Comparison of ENCODE assay signal across 22 cellular contexts in genomic region chr1:110085666-110086065, GRCh38. TPM values are rescaled to one million over a fixed set of nuclear protein-coding genes. Genes with fewer than 3 reads are reported as not detected.
A peak's percentile ranks its signal among the peaks of the same experiment; 100 is the strongest.
DNase-seq lines count a peak whose midpoint lies in the region; ATAC-seq, FAIRE-seq and TF ChIP-seq lines count a peak whose summit lies in the region.
"Had no signal": no experiment of that assay in that cellular context is flagged by ENCODE, and none has a peak within 500 bp of the region (broad histone marks: within the 10 kb centered on the region; RNA-seq: fewer than 3 reads in every experiment).

No MANE protein-coding gene starts in this region.

- no peak for TF ChIP-seq CTCF in CD8-positive, alpha-beta T cell (IDR thresholded peaks at IDR 0.05)

- peaks cover 5 to 18% (median 9%) of the 10 kb centered on the region in 4 donors for H3K4me1 Mint-ChIP-seq in CD4-positive, CD25-positive, alpha-beta regulatory T cell
- peaks cover 15% of the 10 kb centered on the region for H3K4me1 Mint-ChIP-seq in CD8-positive, alpha-beta T cell (ENCODE audit: low read depth)
- peaks cover 35% of the 10 kb centered on the region for H3K4me1 Mint-ChIP-seq in activated T-helper 1 cell treated with anti-CD3 and anti-CD28 coated beads, Interleukin-12 subunit alpha, Interleukin-12 subunit beta, Interleukin-2, Interleukin-4 antibody, amounts not matched to agents 30 ng/mL and 10 ng/mL and 1 ng/mL, durations not matched to agents 14 hours and 24 hours and 36 hours (ENCODE audit: low read depth)
- peaks cover 20 to 27% (median 21%) of the 10 kb centered on the region in 3 donors for H3K4me1 Mint-ChIP-seq in naive B cell

- peaks cover 36% of the 10 kb centered on the region for H3K27me3 ChIP-seq in CD4-positive, CD25-positive, alpha-beta regulatory T cell (ENCODE audit: control insufficient read depth, insufficient read depth, low read length)
- H3K27me3 ChIP-seq in CD8-positive, alpha-beta T cell (ENCODE audit: insufficient read depth, low read length), result peaks cover 12% of the 10 kb centered on the region

- peaks cover 18% of the 10 kb centered on the region for H3K4me1 ChIP-seq in CD4-positive, CD25-positive, alpha-beta regulatory T cell (ENCODE audit: control insufficient read depth, insufficient read depth, low read length, poor library complexity, severe bottlenecking)
- H3K4me1 ChIP-seq in CD8-positive, alpha-beta T cell (ENCODE audit: insufficient read depth, low read length), result peaks cover 11% of the 10 kb centered on the region

- POLR2A ChIA-PET in CD8-positive, alpha-beta T cell (lab: Charles Lee), result no interaction called here

- peaks cover 0 to 3% (median 0%) of the 10 kb centered on the region in 7 donors for H3K9me3 Mint-ChIP-seq in CD4-positive, CD25-positive, alpha-beta regulatory T cell
- no peaks in the 10 kb centered on the region for H3K9me3 Mint-ChIP-seq in CD8-positive, alpha-beta T cell
- H3K9me3 Mint-ChIP-seq in activated T-helper 1 cell treated with anti-CD3 and anti-CD28 coated beads, Interleukin-12 subunit alpha, Interleukin-12 subunit beta, Interleukin-2, Interleukin-4 antibody, amounts not matched to agents 30 ng/mL and 10 ng/mL and 1 ng/mL, durations not matched to agents 14 hours and 24 hours and 36 hours, result no peaks in the 10 kb centered on the region
- H3K9me3 Mint-ChIP-seq in naive B cell, result no peaks in the 10 kb centered on the region
- H3K9me3 Mint-ChIP-seq: IgD-negative memory B cell had no signal

- H3K4me3 ChIP-seq in CD4-positive, CD25-positive, alpha-beta regulatory T cell (ENCODE audit: low read depth, low read length), result no peak overlapping the region
- H3K4me3 ChIP-seq in CD8-positive, alpha-beta T cell (ENCODE audit: low read depth, low read length), result no peak overlapping the region

- intact Hi-C loops in CD8-positive, alpha-beta T cell (cut with DNase I, micrococcal nuclease), result no loop called here
- intact Hi-C loops in activated T-helper 1 cell treated with anti-CD3 and anti-CD28 coated beads, Interleukin-12 subunit alpha, Interleukin-12 subunit beta, Interleukin-2, Interleukin-4 antibody, amounts not matched to agents 30 ng/mL and 10 ng/mL and 1 ng/mL, durations not matched to agents 14 hours and 24 hours and 36 hours (cut with micrococcal nuclease), result loop anchor here (5.0 kb wide), 1 partner anchor 62 kb away; no protein-coding TSS in a partner anchor

- no peak overlapping the region for H3K27ac ChIP-seq in CD4-positive, CD25-positive, alpha-beta regulatory T cell (ENCODE audit: insufficient read depth, low read length, poor library complexity, severe bottlenecking)
- no peak overlapping the region for H3K27ac ChIP-seq in CD8-positive, alpha-beta T cell (ENCODE audit: low read depth, low read length)
- H3K27ac ChIP-seq: HL-60 had no signal

- no peaks in the 10 kb centered on the region for H3K36me3 Mint-ChIP-seq in CD4-positive, CD25-positive, alpha-beta regulatory T cell
- H3K36me3 Mint-ChIP-seq in CD8-positive, alpha-beta T cell, result no peaks in the 10 kb centered on the region
- no peaks in the 10 kb centered on the region for H3K36me3 Mint-ChIP-seq in activated T-helper 1 cell treated with anti-CD3 and anti-CD28 coated beads, Interleukin-12 subunit alpha, Interleukin-12 subunit beta, Interleukin-2, Interleukin-4 antibody, amounts not matched to agents 30 ng/mL and 10 ng/mL and 1 ng/mL, durations not matched to agents 14 hours and 24 hours and 36 hours (ENCODE audit: low read depth)
- H3K36me3 Mint-ChIP-seq in naive B cell, result no peaks in the 10 kb centered on the region

- no peaks in the 10 kb centered on the region for H3K36me3 ChIP-seq in CD4-positive, CD25-positive, alpha-beta regulatory T cell (ENCODE audit: control insufficient read depth, insufficient read depth, low read length)
- H3K36me3 ChIP-seq in CD8-positive, alpha-beta T cell (ENCODE audit: insufficient read depth, low read length), result no peaks in the 10 kb centered on the region

- no peaks in the 10 kb centered on the region for H3K9me3 ChIP-seq in CD4-positive, CD25-positive, alpha-beta regulatory T cell (ENCODE audit: control insufficient read depth in 2 of 2, low read length in 2 of 2)
- no peaks in the 10 kb centered on the region for H3K9me3 ChIP-seq in CD8-positive, alpha-beta T cell (ENCODE audit: low read length)

- H3K27ac Mint-ChIP-seq in CD4-positive, CD25-positive, alpha-beta regulatory T cell, result no peak overlapping the region
- H3K27ac Mint-ChIP-seq in CD8-positive, alpha-beta T cell, result no peak overlapping the region
- no peak overlapping the region for H3K27ac Mint-ChIP-seq in activated T-helper 1 cell treated with anti-CD3 and anti-CD28 coated beads, Interleukin-12 subunit alpha, Interleukin-12 subunit beta, Interleukin-2, Interleukin-4 antibody, amounts not matched to agents 30 ng/mL and 10 ng/mL and 1 ng/mL, durations not matched to agents 14 hours and 24 hours and 36 hours
- no peak overlapping the region for H3K27ac Mint-ChIP-seq in naive B cell
- H3K27ac Mint-ChIP-seq: IgD-negative memory B cell had no signal

- peak overlapping the region; percentile 3 to 76 (median 55) for H3K4me3 Mint-ChIP-seq in CD4-positive, CD25-positive, alpha-beta regulatory T cell
- H3K4me3 Mint-ChIP-seq in CD8-positive, alpha-beta T cell, result peak overlapping the region; percentile 85
- H3K4me3 Mint-ChIP-seq in activated T-helper 1 cell treated with anti-CD3 and anti-CD28 coated beads, Interleukin-12 subunit alpha, Interleukin-12 subunit beta, Interleukin-2, Interleukin-4 antibody, amounts not matched to agents 30 ng/mL and 10 ng/mL and 1 ng/mL, durations not matched to agents 14 hours and 24 hours and 36 hours, result peak overlapping the region; percentile 11
- peak overlapping the region in 5 of 8 donors; percentile 30 to 94 (median 57) for H3K4me3 Mint-ChIP-seq in naive B cell

- peaks cover 83% of the 10 kb centered on the region for H3K27me3 Mint-ChIP-seq in CD4-positive, CD25-positive, alpha-beta regulatory T cell
- H3K27me3 Mint-ChIP-seq in CD8-positive, alpha-beta T cell (ENCODE audit: low read depth), result peaks cover 57% of the 10 kb centered on the region
- H3K27me3 Mint-ChIP-seq in activated T-helper 1 cell treated with anti-CD3 and anti-CD28 coated beads, Interleukin-12 subunit alpha, Interleukin-12 subunit beta, Interleukin-2, Interleukin-4 antibody, amounts not matched to agents 30 ng/mL and 10 ng/mL and 1 ng/mL, durations not matched to agents 14 hours and 24 hours and 36 hours (ENCODE audit: insufficient read depth), result peaks cover 37% of the 10 kb centered on the region
- peaks cover 32 to 75% (median 58%) of the 10 kb centered on the region in 3 donors for H3K27me3 Mint-ChIP-seq in naive B cell

- DNase-seq in CD4-positive, CD25-positive, alpha-beta regulatory T cell, result no peak
- DNase-seq in CD8-positive, alpha-beta T cell, result no peak
- no peak for DNase-seq in activated T-helper 1 cell treated with anti-CD3 and anti-CD28 coated beads, Interleukin-12 subunit alpha, Interleukin-12 subunit beta, Interleukin-2, Interleukin-4 antibody, amounts not matched to agents 30 ng/mL and 10 ng/mL and 1 ng/mL, durations not matched to agents 14 hours and 24 hours and 36 hours (ENCODE audit: low spot score)
- DNase-seq in naive B cell, result no peak
- no peak for DNase-seq in RCC 7860 (ENCODE audit: low spot score)
- no peak for DNase-seq in HCEC 1CT
- no peak for DNase-seq in epidermal melanocyte (ENCODE audit: insufficient read length, low spot score)
- DNase-seq: GF-D8; GOT3; NCI-H187; NCI-H2171; NCI-H446; NCI-H69; NK-92 treated with Interleukin-12 subunit alpha and Interleukin-12 subunit beta, amount 100 ng/mL, for 24 hours; OCI-M1; RPMI8226 had no signal

- ATAC-seq in CD4-positive, CD25-positive, alpha-beta regulatory T cell (ENCODE audit: low read depth in 2 of 2), result no peak
- ATAC-seq in CD8-positive, alpha-beta T cell, result no peak
- ATAC-seq in naive B cell (ENCODE audit: low read depth in 2 of 2) (no peak), HG02678 (IDR thresholded peaks at IDR 0.05; ENCODE audit: unreplicated experiment) (no peak)

- no peak for FAIRE-seq in RCC 7860 (lab: Jason Lieb, UNC)
- FAIRE-seq: GM12892, HTR-8/SVneo had no signal

- CTCF ChIA-PET in CD8-positive, alpha-beta T cell (lab: Charles Lee), result interaction anchor here (1.5 to 1.7 kb wide), 2 partner anchors 20 to 32 kb away, joined by 4 to 6 read pairs; no protein-coding TSS in a partner anchor

RNA-seq across cellular contexts. Expression of gene ALX3, which starts 15.2 kb away (rescaled TPM):
- not detected for total RNA-seq in CD4-positive, CD25-positive, alpha-beta regulatory T cell
- polyA plus RNA-seq in CD4-positive, CD25-positive, alpha-beta regulatory T cell, result not detected
- not detected for total RNA-seq in CD8-positive, alpha-beta T cell
- total RNA-seq in activated T-helper 1 cell treated with anti-CD3 and anti-CD28 coated beads, Interleukin-12 subunit alpha, Interleukin-12 subunit beta, Interleukin-2, Interleukin-4 antibody, amounts not matched to agents 30 ng/mL and 10 ng/mL and 1 ng/mL, durations not matched to agents 14 hours and 24 hours and 36 hours, result not detected in 2 replicates
- polyA plus RNA-seq in naive B cell (ENCODE audit: low read depth in 6 of 6), result not detected
- total RNA-seq: Daoy had no signal
- polyA plus RNA-seq: IgD-negative memory B cell had no signal

RNA-seq across cellular contexts. Expression of gene UBL4B, which starts 26.6 kb away (rescaled TPM):
- total RNA-seq in CD4-positive, CD25-positive, alpha-beta regulatory T cell, result not detected
- polyA plus RNA-seq in CD4-positive, CD25-positive, alpha-beta regulatory T cell, result not detected
- not detected for total RNA-seq in CD8-positive, alpha-beta T cell
- total RNA-seq in activated T-helper 1 cell treated with anti-CD3 and anti-CD28 coated beads, Interleukin-12 subunit alpha, Interleukin-12 subunit beta, Interleukin-2, Interleukin-4 antibody, amounts not matched to agents 30 ng/mL and 10 ng/mL and 1 ng/mL, durations not matched to agents 14 hours and 24 hours and 36 hours, result not detected in 2 replicates
- not detected for polyA plus RNA-seq in naive B cell (ENCODE audit: low read depth in 6 of 6)
- total RNA-seq: Daoy had no signal
- polyA plus RNA-seq: IgD-negative memory B cell had no signal

RNA-seq across cellular contexts. Expression of gene STRIP1, which starts 51.2 kb away (rescaled TPM):
- 83.3 TPM for total RNA-seq in CD4-positive, CD25-positive, alpha-beta regulatory T cell
- 10 to 100 TPM; 22.5 to 32.3 (median 25.7) TPM for polyA plus RNA-seq in CD4-positive, CD25-positive, alpha-beta regulatory T cell
- 100 to 1,000 TPM in 1 of 2 experiments, 10 to 100 TPM in 1; 94.6 to 109 TPM for total RNA-seq in CD8-positive, alpha-beta T cell
- 41.5 and 43.7 TPM in 2 replicates for total RNA-seq in activated T-helper 1 cell treated with anti-CD3 and anti-CD28 coated beads, Interleukin-12 subunit alpha, Interleukin-12 subunit beta, Interleukin-2, Interleukin-4 antibody, amounts not matched to agents 30 ng/mL and 10 ng/mL and 1 ng/mL, durations not matched to agents 14 hours and 24 hours and 36 hours
- 10 to 100 TPM; 19.3 to 45.4 (median 24.1) TPM for polyA plus RNA-seq in naive B cell (ENCODE audit: low read depth in 6 of 6)

Comparison
In these comparisons a context has a peak if more than half of its experiments do, and no peak if none do; other contexts are left out.
1. H3K4me3 Mint-ChIP-seq: peak in every context shown above with its lines; median percentile 85 in CD8-positive, alpha-beta T cell; 57 in naive B cell; 55 in CD4-positive, CD25-positive, alpha-beta regulatory T cell; 11 in activated T-helper 1 cell treated with anti-CD3 and anti-CD28 coated beads, Interleukin-12 subunit alpha, Interleukin-12 subunit beta, Interleukin-2, Interleukin-4 antibody, amounts not matched to agents 30 ng/mL and 10 ng/mL and 1 ng/mL, durations not matched to agents 14 hours and 24 hours and 36 hours.